14 cellular contexts compared by ENCODE assay signal in the genomic region with DNA sequence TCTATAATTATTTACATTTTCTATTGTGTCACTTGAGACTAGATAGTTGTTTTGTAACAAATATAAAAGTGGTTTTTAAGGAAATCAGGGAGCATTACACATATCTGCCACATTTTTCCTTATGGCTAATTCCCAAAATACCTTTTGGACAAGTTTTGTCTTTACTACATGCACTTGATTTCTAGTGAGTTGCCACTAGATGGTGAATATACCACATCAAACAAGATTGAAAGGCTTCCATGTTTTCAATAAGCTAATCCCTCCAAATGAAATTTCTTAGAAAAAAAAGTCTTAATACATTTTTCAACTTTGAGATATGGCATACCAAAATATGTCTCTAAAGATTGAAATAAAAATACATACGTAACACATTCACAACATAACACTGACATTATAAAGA. TPM values are rescaled to one million over a fixed set of nuclear protein-coding genes. Genes with fewer than 3 reads are reported as not detected.
DNase-seq lines count a peak whose midpoint lies in the region; TF ChIP-seq lines count a peak whose summit lies in the region.
"Had no signal": no experiment of that assay in that cellular context is flagged by ENCODE, and none has a peak within 500 bp of the region (broad histone marks: within the 10 kb centered on the region; RNA-seq: fewer than 3 reads in every experiment).

No MANE protein-coding gene starts in this region.

- no peak overlapping the region for H3K4me3 ChIP-seq in AG10803 (ENCODE audit: low read length)
- H3K4me3 ChIP-seq in astrocyte of the spinal cord (ENCODE audit: low read depth, low read length): no peak overlapping the region
- H3K4me3 ChIP-seq in CD8-positive, alpha-beta memory T cell (ENCODE audit: low read length): no peak overlapping the region
- H3K4me3 ChIP-seq: SJSA1 had no signal

- peaks cover 9% of the 10 kb centered on the region for H3K27me3 ChIP-seq in CD8-positive, alpha-beta memory T cell (ENCODE audit: insufficient read depth, low read length, poor library complexity, severe bottlenecking)
- H3K27me3 ChIP-seq: brain microvascular endothelial cell, SJSA1 had no signal

- H3K27ac ChIP-seq in CD8-positive, alpha-beta memory T cell (ENCODE audit: low read depth, low read length): no peak overlapping the region
- H3K27ac ChIP-seq: brain microvascular endothelial cell, SJSA1 had no signal

- CTCF ChIA-PET in CD8-positive, alpha-beta memory T cell (lab: Charles Lee): no interaction called here

- in situ Hi-C loops in astrocyte of the spinal cord (cut with HindIII; ENCODE audit: low sequenced_read_pairs): no loop called here

- H3K36me3 Mint-ChIP-seq in HFFc6 (ENCODE audit: low read depth): no peaks in the 10 kb centered on the region
- peaks cover 0 to 6% (median 0%) of the 10 kb centered on the region in 3 donors for H3K36me3 Mint-ChIP-seq in CD8-positive, alpha-beta memory T cell
- H3K36me3 Mint-ChIP-seq: stimulated activated naive B cell treated with anti-CD40 and anti-IgM and Interleukin-4, amounts not matched to agents 10 μg/mL and 1 μg/mL and 100 μg/mL, for 72 hours had no signal

- 0 out of 2 replicates have a peak, but pooled peaks cover 5% of the 10 kb centered on the region for H3K4me1 Mint-ChIP-seq in HFFc6 (ENCODE audit: low read depth)
- H3K4me1 Mint-ChIP-seq in CD8-positive, alpha-beta memory T cell: no peaks in the 10 kb centered on the region

- H3K9me3 Mint-ChIP-seq in HFFc6: no peaks in the 10 kb centered on the region
- no peaks in the 10 kb centered on the region for H3K9me3 Mint-ChIP-seq in CD8-positive, alpha-beta memory T cell
- H3K9me3 Mint-ChIP-seq: stimulated activated naive B cell treated with anti-CD40 and anti-IgM and Interleukin-4, amounts not matched to agents 10 μg/mL and 1 μg/mL and 100 μg/mL, for 72 hours had no signal

- TF ChIP-seq CTCF in AG10803 (conservative IDR thresholded peaks at IDR 0.05; ENCODE audit: low read length) (peak; percentile 26; the same call in 1 of the 2 replicates), HFFc6 (IDR thresholded peaks at IDR 0.05) (peak; percentile 61), astrocyte of the spinal cord (IDR thresholded peaks at IDR 0.05; ENCODE audit: low read depth, low read length) (peak; percentile 21)

- H3K27ac Mint-ChIP-seq in HFFc6: no peak overlapping the region
- H3K27ac Mint-ChIP-seq in CD8-positive, alpha-beta memory T cell: no peak overlapping the region
- H3K27ac Mint-ChIP-seq: stimulated activated naive B cell treated with anti-CD40 and anti-IgM and Interleukin-4, amounts not matched to agents 10 μg/mL and 1 μg/mL and 100 μg/mL, for 72 hours had no signal

- no peaks in the 10 kb centered on the region for H3K4me1 ChIP-seq in CD8-positive, alpha-beta memory T cell (ENCODE audit: insufficient read depth, low read length)

- peaks cover 2% of the 10 kb centered on the region for H3K27me3 Mint-ChIP-seq in HFFc6 (ENCODE audit: insufficient read depth)
- peaks cover 21 to 57% of the 10 kb centered on the region in 2 donors for H3K27me3 Mint-ChIP-seq in CD8-positive, alpha-beta memory T cell

- POLR2A ChIA-PET in CD8-positive, alpha-beta memory T cell (lab: Charles Lee): no interaction called here

- DNase-seq in AG10803 (ENCODE audit: low read depth): peak; percentile 7
- no peak for DNase-seq in HFFc6
- DNase-seq in astrocyte of the spinal cord (ENCODE audit: low read depth, low spot score): peak; percentile 13
- peak; percentile 12 for DNase-seq in kidney tubule cell (ENCODE audit: low spot score)
- no peak for DNase-seq in CD8-positive, alpha-beta memory T cell
- DNase-seq in SKM-1 treated with dmso at 0.1 percent for 144 hours (lab: John Stamatoyannopoulos, UW; ENCODE audit: unreplicated experiment): no peak
- DNase-seq in NCI-H187 (lab: John Stamatoyannopoulos, UW): no peak
- DNase-seq in NCI-H510A (lab: John Stamatoyannopoulos, UW): no peak
- DNase-seq: brain microvascular endothelial cell; COR-L47; foreskin melanocyte; NCI-H345; stimulated activated naive B cell treated with anti-CD40 and anti-IgM and Interleukin-4, amounts not matched to agents 10 μg/mL and 1 μg/mL and 100 μg/mL, for 72 hours had no signal

- H3K36me3 ChIP-seq in CD8-positive, alpha-beta memory T cell (ENCODE audit: insufficient read depth, low read length): no peaks in the 10 kb centered on the region
- H3K36me3 ChIP-seq: brain microvascular endothelial cell, SJSA1 had no signal

- H3K9me3 ChIP-seq in CD8-positive, alpha-beta memory T cell (ENCODE audit: low read length): no peaks in the 10 kb centered on the region
- H3K9me3 ChIP-seq: SJSA1 had no signal

- H3K4me3 Mint-ChIP-seq in HFFc6: no peak overlapping the region
- H3K4me3 Mint-ChIP-seq in CD8-positive, alpha-beta memory T cell: no peak overlapping the region
- H3K4me3 Mint-ChIP-seq: stimulated activated naive B cell treated with anti-CD40 and anti-IgM and Interleukin-4, amounts not matched to agents 10 μg/mL and 1 μg/mL and 100 μg/mL, for 72 hours had no signal

RNA-seq across cellular contexts. Expression of gene HIBCH, which starts 9.1 kb away (rescaled TPM):
- 10 to 100 TPM; 14.6 to 20.5 (median 17.2) TPM for total RNA-seq in HFFc6 (2021; fragmentation: NEBNext Ultra II Directional; extraction: Animal tissue kit (Norgen Biotek cat#: 25700))
- 10 to 100 TPM; 30.8 to 32.2 TPM for total RNA-seq in CD8-positive, alpha-beta memory T cell
- polyA plus RNA-seq in CD8-positive, alpha-beta memory T cell: 20.3 TPM

RNA-seq across cellular contexts. Expression of gene INPP1, which starts 14.6 kb away (rescaled TPM):
- total RNA-seq in HFFc6 (2021; fragmentation: NEBNext Ultra II Directional; extraction: Animal tissue kit (Norgen Biotek cat#: 25700)): 10 to 100 TPM; 13.6 to 16.2 (median 15.7) TPM
- total RNA-seq in CD8-positive, alpha-beta memory T cell: 10 to 100 TPM; 13.4 to 15.9 TPM
- 5.5 TPM for polyA plus RNA-seq in CD8-positive, alpha-beta memory T cell

Comparison
In these comparisons a context has a peak if more than half of its experiments do, and no peak if none do; other contexts are left out.
1. DNase-seq: peak in AG10803 (single experiment), astrocyte of the spinal cord (single experiment) and kidney tubule cell (single experiment); none in HFFc6 (single experiment), CD8-positive, alpha-beta memory T cell (0 of 5), SKM-1 treated with dmso at 0.1 percent for 144 hours (single experiment), NCI-H187 (0 of 2) and NCI-H510A (single experiment).
2. Peak in every context shown above with its lines, with median percentiles within 50 percentile points of each other: CTCF ChIP-seq.